ENCODE assay signal across 8 cellular contexts in genomic region chr6:7243188-7243942, GRCh38.
DNase-seq lines count a peak whose midpoint lies in the region; ATAC-seq and TF ChIP-seq lines count a peak whose summit lies in the region.

No MANE protein-coding gene starts in this region.

- H3K27ac ChIP-seq in RWPE2 (ENCODE audit: poor library complexity, severe bottlenecking) (peak overlapping the region; percentile 37), hepatocyte (peak overlapping the region; percentile 84), skeletal muscle tissue (ENCODE audit: low read depth, low read length) (peak overlapping the region; percentile 51)

- POLR2A ChIA-PET in GM10248 (lab: Yijun Ruan, JAX) = no interaction called here

- H2AFZ ChIP-seq in hepatocyte = no peak overlapping the region

- H3K9me2 ChIP-seq in hepatocyte (replicated peaks; ENCODE audit: insufficient read depth) = no peaks in the 10 kb centered on the region

- H3K4me1 ChIP-seq in RWPE2 (ENCODE audit: insufficient read depth, poor library complexity, severe bottlenecking) (peaks cover 8% of the 10 kb centered on the region), hepatocyte (ENCODE audit: insufficient read depth) (peaks cover 27% of the 10 kb centered on the region), skeletal muscle tissue (ENCODE audit: control insufficient read depth in 3 of 3, insufficient read depth in 3 of 3, low read length in 3 of 3) (peaks cover 17 to 35% (median 25%) of the 10 kb centered on the region in 3 donors)

- H3K9me3 ChIP-seq in RWPE2 (ENCODE audit: severe bottlenecking) (no peaks in the 10 kb centered on the region), hepatocyte (ENCODE audit: low read depth) (no peaks in the 10 kb centered on the region), skeletal muscle tissue (ENCODE audit: control insufficient read depth in 3 of 3, low read length in 3 of 3) (no peaks in the 10 kb centered on the region)

- H3K4me2 ChIP-seq in hepatocyte = no peak overlapping the region

- H3K4me3 ChIP-seq in RWPE2 (ENCODE audit: severe bottlenecking) (no peak overlapping the region), astrocyte of the spinal cord (ENCODE audit: low read depth, low read length) (no peak overlapping the region), hepatocyte (no peak overlapping the region), skeletal muscle tissue (ENCODE audit: low read length in 3 of 3) (no peak overlapping the region)

- 20% methylated on average over 7 of the region's 7 CpGs for WGBS in hepatocyte (ENCODE audit: low lambda C conversion rate, missing lambda C conversion rate)

- ATAC-seq in RWPE2 (ENCODE audit: low read depth) = peak; percentile 62

- H3K9ac ChIP-seq in skeletal muscle tissue (ENCODE audit: low read depth in 1 of 3, low read length in 3 of 3) = peak overlapping the region in 1 of 3 donors; percentile 55

- H3K36me3 ChIP-seq in RWPE2 (ENCODE audit: low read depth) (peaks cover 79% of the 10 kb centered on the region), hepatocyte (replicated peaks; ENCODE audit: insufficient read depth, low read depth) (no peaks in the 10 kb centered on the region), skeletal muscle tissue (ENCODE audit: control insufficient read depth in 3 of 3, insufficient read depth in 3 of 3, low read length in 3 of 3) (peaks cover 28 to 43% (median 29%) of the 10 kb centered on the region in 3 donors)

- in situ Hi-C loops in astrocyte of the spinal cord (cut with HindIII; ENCODE audit: low sequenced_read_pairs) = no loop called here

- H3K27me3 ChIP-seq in RWPE2 (ENCODE audit: insufficient read depth, poor library complexity, severe bottlenecking) (no peaks in the 10 kb centered on the region), hepatocyte (no peaks in the 10 kb centered on the region), skeletal muscle tissue (ENCODE audit: control insufficient read depth in 3 of 3, insufficient read depth in 3 of 3, low read length in 3 of 3) (no peaks in the 10 kb centered on the region)

- peak; percentile 60 for DNase-seq in A172 (ENCODE audit: low spot score)
- DNase-seq in GM10248 (ENCODE audit: extremely low spot score) = peak; percentile 76
- DNase-seq in LHCN-M2 (ENCODE audit: low read depth) = peak; percentile 62
- DNase-seq in RWPE2 (ENCODE audit: low spot score) = no peak
- DNase-seq in astrocyte of the spinal cord (ENCODE audit: low read depth, low spot score) = peak; percentile 71
- peak; percentile 79 for DNase-seq in hepatocyte (ENCODE audit: low spot score)
- no peak for DNase-seq in NK-92 (lab: John Stamatoyannopoulos, UW; ENCODE audit: unreplicated experiment)

- no peaks in the 10 kb centered on the region for H4K20me1 ChIP-seq in hepatocyte (ENCODE audit: insufficient read depth, poor library complexity, severe bottlenecking)

- CTCF ChIA-PET in GM10248 (lab: Yijun Ruan, JAX) = interaction anchor here (0.7 to 5.6 kb wide), 63 partner anchors 9 to 738 kb away, joined by 3 to 58 read pairs (median 3); no protein-coding TSS in a partner anchor

- peaks cover 16% of the 10 kb centered on the region for H3K79me2 ChIP-seq in hepatocyte

- peak; percentile 76 for TF ChIP-seq CTCF in GM10248 (IDR thresholded peaks at IDR 0.05; ENCODE audit: control extremely low read depth, extremely low read depth, low read depth, missing control alignments)
- TF ChIP-seq CTCF in RWPE2 (IDR thresholded peaks at IDR 0.05; ENCODE audit: poor library complexity, severe bottlenecking) = peak; percentile 94
- TF ChIP-seq CTCF in astrocyte of the spinal cord (IDR thresholded peaks at IDR 0.05; ENCODE audit: low read depth, low read length) = peak; percentile 87
- TF ChIP-seq CTCF in hepatocyte (IDR thresholded peaks at IDR 0.05; ENCODE audit: poor library complexity) = peak; percentile 81

Comparison
In these comparisons a context has a peak if more than half of its experiments do, and no peak if none do; other contexts are left out.
1. DNase-seq: peak in A172 (single experiment), GM10248 (single experiment), LHCN-M2 (single experiment), astrocyte of the spinal cord (single experiment) and hepatocyte (single experiment); none in RWPE2 (single experiment) and NK-92 (single experiment).
2. Peak in every context shown above with its lines, with median percentiles within 50 percentile points of each other: CTCF ChIP-seq and H3K27ac ChIP-seq.